1 cellular context compared by ENCODE assay signal in genomic region chr5:138466900-138467710, GRCh38.
TF ChIP-seq lines count a peak whose summit lies in the region.

No MANE protein-coding gene starts in this region.

TF ChIP-seq in K562, 482 proteins besides CTCF, POLR2A, EP300 and RAD21 (continued from another document and continues in another):
- TF ChIP-seq ZBTB40 (IDR thresholded peaks at IDR 0.05) (no peak), ZBTB40 (CRISPR knock-in tag; IDR thresholded peaks at IDR 0.05) (no peak), ILK (tag; IDR thresholded peaks at IDR 0.05; ENCODE audit: borderline replicate concordance, low read depth) (no peak), BCLAF1 (IDR thresholded peaks at IDR 0.05; ENCODE audit: borderline replicate concordance in 1 of 2, control insufficient read depth in 1 of 2, low read depth in 2 of 2, low read length in 1 of 2) (peak in 1 of 2 experiments; percentile 82; a peak in 1 of 4 replicates), SMARCA5 (IDR thresholded peaks at IDR 0.05) (no peak), EWSR1 (IDR thresholded peaks at IDR 0.05; ENCODE audit: borderline replicate concordance, low read depth, partially characterized antibody) (no peak), IRF1 (CRISPR knock-in tag; IDR thresholded peaks at IDR 0.05; ENCODE audit: borderline replicate concordance) (no peak), HDAC6 (IDR thresholded peaks at IDR 0.05; ENCODE audit: low read depth, low read length) (no peak), SLC30A9 (CRISPR knock-in tag; IDR thresholded peaks at IDR 0.05) (no peak), IFI16 (CRISPR knock-in tag; IDR thresholded peaks at IDR 0.05) (no peak), TEAD1 (CRISPR knock-in tag; IDR thresholded peaks at IDR 0.05) (peak in 1 of 2 experiments; percentile 48; a peak in 1 of 4 replicates), KAT2B (IDR thresholded peaks at IDR 0.05; ENCODE audit: low read depth, low read length) (no peak), SIRT6 (IDR thresholded peaks at IDR 0.05; ENCODE audit: low read depth, low read length) (no peak), MLLT1 (IDR thresholded peaks at IDR 0.05) (peak in 1 of 2 experiments; percentile 83; a peak in 3 of 4 replicates), ZNF184 (CRISPR knock-in tag; IDR thresholded peaks at IDR 0.05) (no peak), ZBTB5 (IDR thresholded peaks at IDR 0.05) (no peak), JUND (IDR thresholded peaks at IDR 0.05; ENCODE audit: borderline replicate concordance, low read depth, low read length) (no peak), JUND (tag; IDR thresholded peaks at IDR 0.05; ENCODE audit: borderline replicate concordance, low read depth, low read length) (no peak), ZBED1 (IDR thresholded peaks at IDR 0.05) (0 out of 2 replicates have a peak, but pooled peaks have one; percentile 78), EGR1 (conservative IDR thresholded peaks at IDR 0.05) (peak; percentile 22; the same call in 1 of the 2 replicates), RBM39 (optimal IDR thresholded peaks at IDR 0.05; ENCODE audit: low read depth, low read length) (peak; percentile 97), ZNF699 (CRISPR knock-in tag; IDR thresholded peaks at IDR 0.05; ENCODE audit: insufficient replicate concordance) (no peak), GTF2B (IDR thresholded peaks at IDR 0.05; ENCODE audit: extremely low read depth, insufficient read length) (no peak), ZNF444 (CRISPR knock-in tag; IDR thresholded peaks at IDR 0.05) (no peak), SUPT5H (IDR thresholded peaks at IDR 0.05) (peak; percentile 46), AFF4 (CRISPR knock-in tag; IDR thresholded peaks at IDR 0.05) (peak; percentile 99), ZKSCAN8 (CRISPR knock-in tag; IDR thresholded peaks at IDR 0.05) (no peak), ZNF12 (CRISPR knock-in tag; IDR thresholded peaks at IDR 0.05) (no peak), LCOR (CRISPR knock-in tag; IDR thresholded peaks at IDR 0.05) (peak; percentile 71), BCL6 (CRISPR knock-in tag; IDR thresholded peaks at IDR 0.05) (no peak), ELF4 (CRISPR knock-in tag; IDR thresholded peaks at IDR 0.05) (no peak), ZNF511 (CRISPR knock-in tag; IDR thresholded peaks at IDR 0.05) (peak; percentile 68)
